8 cellular contexts compared by ENCODE assay signal in the genomic region with DNA sequence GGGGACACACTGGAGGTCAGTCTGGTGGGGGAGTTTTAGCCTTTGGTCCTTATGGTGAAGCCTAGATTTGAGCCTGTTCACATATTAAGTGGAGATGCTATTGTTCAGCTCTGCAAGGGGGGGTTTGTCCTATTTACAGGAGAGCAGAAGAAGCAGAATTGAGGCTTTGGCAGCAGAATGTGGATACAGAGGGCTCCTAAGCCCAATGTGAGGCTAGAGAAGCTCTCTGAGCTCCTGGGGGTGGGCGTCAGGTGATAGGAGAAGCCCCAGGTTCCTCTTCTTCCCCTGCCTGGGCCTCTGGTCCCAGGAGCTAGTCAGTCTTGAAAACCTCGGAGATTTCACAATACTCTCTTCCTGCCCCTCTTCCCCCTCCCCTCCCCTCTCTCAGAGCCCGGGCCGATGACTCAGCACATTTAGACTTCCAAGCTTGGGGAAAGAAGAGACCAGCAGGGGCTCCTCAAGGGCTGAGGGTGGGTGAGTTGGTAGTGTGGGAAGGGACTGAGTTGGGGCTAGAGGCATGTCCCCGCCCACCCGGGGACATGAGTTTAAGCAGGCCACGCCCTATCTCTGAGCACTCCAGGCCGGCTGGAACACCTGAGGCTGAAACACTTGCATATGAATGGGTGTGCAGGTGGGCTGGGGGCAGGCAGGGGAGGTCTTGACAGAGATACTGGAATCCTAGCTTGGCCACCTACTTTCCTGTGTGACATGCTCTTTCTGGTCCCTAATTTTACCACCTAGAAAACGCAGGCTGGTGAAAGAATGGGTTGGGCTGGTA. TPM values are rescaled to one million over a fixed set of nuclear protein-coding genes. Genes with fewer than 3 reads are reported as not detected.
DNase-seq lines count a peak whose midpoint lies in the region; ATAC-seq and TF ChIP-seq lines count a peak whose summit lies in the region.

No MANE protein-coding gene starts in this region.

- 8 to 27% methylated on average over 2 to 9 of the region's 9 CpGs for WGBS in upper lobe of left lung, 2 donors

- H3K4me1 Mint-ChIP-seq in activated naive CD8-positive, alpha-beta T cell (ENCODE audit: low read depth): peaks cover 34% of the 10 kb centered on the region

- H3K27me3 ChIP-seq in BLaER1 (peaks cover 10% of the 10 kb centered on the region; the same call in 1 of the 2 replicates), osteoblast (ENCODE audit: insufficient read depth, low read length) (no peaks in the 10 kb centered on the region), upper lobe of left lung (no peaks in the 10 kb centered on the region)

- H3K4me2 ChIP-seq in BLaER1: peak overlapping the region; percentile 52
- peak overlapping the region; percentile 91 for H3K4me2 ChIP-seq in osteoblast (ENCODE audit: insufficient read depth, low read length)

- H3K4me3 Mint-ChIP-seq in activated naive CD8-positive, alpha-beta T cell: peak overlapping the region; percentile 54

- H2AFZ ChIP-seq in osteoblast (ENCODE audit: low read length): no peak overlapping the region

- no peaks in the 10 kb centered on the region for H3K9me3 Mint-ChIP-seq in activated naive CD8-positive, alpha-beta T cell (ENCODE audit: low read depth)

- H3K27ac Mint-ChIP-seq in activated naive CD8-positive, alpha-beta T cell: peak overlapping the region; percentile 70

- H3K9ac ChIP-seq in BLaER1: 0 out of 2 replicates have a peak overlapping the region, but pooled peaks have one; percentile 19

- no peak for TF ChIP-seq POLR2A in upper lobe of left lung (IDR thresholded peaks at IDR 0.05)

- H3K79me2 ChIP-seq in osteoblast (ENCODE audit: insufficient read depth, low read length): peaks cover 41% of the 10 kb centered on the region

- peak; percentile 72 for DNase-seq in HS-5 (ENCODE audit: low read depth)
- peak; percentile 53 for DNase-seq in SHP77 treated with DMSO at 0.1 percent for 48 hours (lab: John Stamatoyannopoulos, UW)
- peak; percentile 82 for DNase-seq in Right ventricle myocardium inferior (ENCODE audit: missing footprints)
- DNase-seq in osteoblast (ENCODE audit: insufficient read length, low spot score, missing footprints): peak; percentile 95
- DNase-seq in upper lobe of left lung: peak in 1 of 2 donors; percentile 88

- intact Hi-C loops in Right ventricle myocardium inferior (cut with DNase I): loop anchor here (5.0 to 10.0 kb wide), 3 partner anchors 37 to 82 kb away; partner anchors contain the start of genes GRIPAP1 and OTUD5

- H4K20me1 ChIP-seq in BLaER1 (0 out of 2 replicates have a peak, but pooled peaks cover 10% of the 10 kb centered on the region), osteoblast (ENCODE audit: insufficient read depth, low read length) (peaks cover 4% of the 10 kb centered on the region)

- H3K4me1 ChIP-seq in BLaER1 (peaks cover 37% of the 10 kb centered on the region), osteoblast (ENCODE audit: insufficient read depth, low read length) (peaks cover 12% of the 10 kb centered on the region), upper lobe of left lung (peaks cover 11 to 24% (median 16%) of the 10 kb centered on the region in 4 donors)

- H3K4me3 ChIP-seq in BLaER1 (no peak overlapping the region), osteoblast (ENCODE audit: insufficient read depth, low read length) (peak overlapping the region; percentile 52), upper lobe of left lung (peak overlapping the region in 2 of 4 donors; percentile 10 to 78)

- H3K36me3 ChIP-seq in BLaER1 (peaks cover 37% of the 10 kb centered on the region), osteoblast (ENCODE audit: insufficient read depth, low read length) (peaks cover 34% of the 10 kb centered on the region), upper lobe of left lung (peaks cover 3 to 37% (median 26%) of the 10 kb centered on the region in 4 donors)

- peak overlapping the region; percentile 31; the same call in 1 of the 2 replicates for H3K27ac ChIP-seq in BLaER1
- peak overlapping the region; percentile 62 for H3K27ac ChIP-seq in osteoblast (ENCODE audit: low read depth, low read length)
- peak overlapping the region; percentile 67 to 99 (median 87) for H3K27ac ChIP-seq in upper lobe of left lung

- H3K9me3 ChIP-seq in BLaER1: 0 out of 2 replicates have a peak, but pooled peaks cover 3% of the 10 kb centered on the region
- no peaks in the 10 kb centered on the region for H3K9me3 ChIP-seq in osteoblast (ENCODE audit: low read depth, low read length)
- H3K9me3 ChIP-seq in upper lobe of left lung: peaks cover 0 to 5% (median 0%) of the 10 kb centered on the region in 4 donors

- no peaks in the 10 kb centered on the region for H3K27me3 Mint-ChIP-seq in activated naive CD8-positive, alpha-beta T cell

- ATAC-seq in Right ventricle myocardium inferior (peak; percentile 26), upper lobe of left lung (ENCODE audit: low FRiP score in 2 of 2) (peak; percentile 29 to 41), GM18873 (IDR thresholded peaks at IDR 0.05; ENCODE audit: low FRiP score, unreplicated experiment) (no peak)

- TF ChIP-seq EP300 in upper lobe of left lung (IDR thresholded peaks at IDR 0.05): no peak

- TF ChIP-seq CTCF in osteoblast (IDR thresholded peaks at IDR 0.05; ENCODE audit: extremely low read depth, low read depth, low read length): no peak
- peak in 1 of 6 experiments; percentile 5 for TF ChIP-seq CTCF in upper lobe of left lung (IDR thresholded peaks at IDR 0.05)

- peaks cover 3% of the 10 kb centered on the region for H3K36me3 Mint-ChIP-seq in activated naive CD8-positive, alpha-beta T cell

RNA-seq across cellular contexts. Expression of gene TFE3, which starts 3.4 kb away (rescaled TPM):
- 24.8 TPM for total RNA-seq in Right ventricle myocardium inferior
- total RNA-seq in osteoblast: 36.2 and 46.7 TPM in 2 replicates
- total RNA-seq in upper lobe of left lung: 10 to 100 TPM; 44.4 to 99.7 (median 72.3) TPM

RNA-seq across cellular contexts. Expression of gene CCDC120, which starts 19.0 kb away (rescaled TPM):
- total RNA-seq in Right ventricle myocardium inferior: 1.4 TPM
- 1.1 and 1.2 TPM in 2 replicates for total RNA-seq in osteoblast
- 10 to 100 TPM in 3 of 6 donors, 1 to 10 TPM in 3; 6.0 to 13.5 (median 9.9) TPM for total RNA-seq in upper lobe of left lung

RNA-seq across cellular contexts. Expression of gene PRAF2, which starts 34.0 kb away (rescaled TPM):
- total RNA-seq in Right ventricle myocardium inferior (7.1 TPM), osteoblast (12.3 and 15.6 TPM in 2 replicates), upper lobe of left lung (10 to 100 TPM; 12.5 to 26.2 (median 15.5) TPM)

RNA-seq across cellular contexts. Expression of gene GRIPAP1, which starts 37.7 kb away (rescaled TPM):
- total RNA-seq in Right ventricle myocardium inferior (20.1 TPM), osteoblast (14.4 and 15.6 TPM in 2 replicates), upper lobe of left lung (100 to 1,000 TPM in 1 of 6 donors, 10 to 100 TPM in 5; 37.5 to 140 (median 50.8) TPM)

RNA-seq across cellular contexts. Expression of gene WDR45, which starts 39.9 kb away (rescaled TPM):
- total RNA-seq in Right ventricle myocardium inferior (67.1 TPM), osteoblast (86.5 and 97.5 TPM in 2 replicates), upper lobe of left lung (100 to 1,000 TPM in 2 of 6 donors, 10 to 100 TPM in 4; 55.9 to 165 (median 74.2) TPM)

Comparison
In these comparisons a context has a peak if more than half of its experiments do, and no peak if none do; other contexts are left out.
1. H3K27ac ChIP-seq: peak in every context shown above with its lines; median percentile 87 in upper lobe of left lung; 62 in osteoblast; 31 in BLaER1.